9 cellular contexts compared by ENCODE assay signal in the genomic region with DNA sequence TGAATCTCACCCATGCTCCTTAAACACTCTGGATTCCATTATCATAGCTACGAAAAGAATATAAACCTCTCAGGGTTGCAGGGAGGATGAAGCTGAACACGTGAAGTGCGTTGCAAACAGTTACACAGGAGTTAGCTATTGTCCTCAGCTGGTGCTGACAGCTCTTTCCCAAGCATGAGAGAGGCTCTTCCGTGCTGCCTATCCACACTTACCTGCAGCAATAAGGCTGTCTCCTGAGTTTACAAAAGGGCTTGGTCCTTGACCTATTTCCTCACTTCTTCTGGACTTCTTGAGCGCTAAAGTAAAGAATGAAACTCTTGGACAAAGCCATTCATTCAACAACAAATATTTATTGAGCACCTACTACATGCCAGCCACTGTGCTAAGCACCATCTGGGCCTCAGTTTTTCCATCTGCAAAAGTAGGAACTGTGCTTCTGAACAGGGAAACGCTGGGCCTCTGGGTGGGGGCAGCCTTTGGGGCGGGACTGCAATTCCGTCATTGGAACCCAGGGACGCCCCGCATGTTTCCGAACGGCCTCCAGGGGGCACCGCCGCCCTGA. TPM values are rescaled to one million over a fixed set of nuclear protein-coding genes. Genes with fewer than 3 reads are reported as not detected.
A peak's percentile ranks its signal among the peaks of the same experiment; 100 is the strongest.
DNase-seq lines count a peak whose midpoint lies in the region; ATAC-seq and TF ChIP-seq lines count a peak whose summit lies in the region.
"Had no signal": no experiment of that assay in that cellular context is flagged by ENCODE, and none has a peak within 500 bp of the region (broad histone marks: within the 10 kb centered on the region; RNA-seq: fewer than 3 reads in every experiment).

No MANE protein-coding gene starts in this region.

- DNase-seq in BJ (ENCODE audit: low read depth) = no peak
- peak; percentile 31 for DNase-seq in NCI-H1436 treated with DMSO at 0.1 percent for 48 hours (lab: John Stamatoyannopoulos, UW)
- peak; percentile 97 for DNase-seq in activated CD8-positive, alpha-beta T cell treated with anti-CD3 and anti-CD28 coated beads for 36 hours
- DNase-seq in effector memory CD8-positive, alpha-beta T cell = peak; percentile 87 to 90 (median 88)
- DNase-seq in stimulated activated CD8-positive, alpha-beta memory T cell treated with anti-CD3 and anti-CD28 coated beads, Interleukin-2, amount 100 ng/mL, for 48 hours (ENCODE audit: low read depth in 2 of 2) = peak; percentile 85

- H3K4me3 Mint-ChIP-seq in activated CD8-positive, alpha-beta T cell treated with anti-CD3 and anti-CD28 coated beads for 36 hours = peak overlapping the region; percentile 79
- peak overlapping the region; percentile 87 to 89 for H3K4me3 Mint-ChIP-seq in effector memory CD8-positive, alpha-beta T cell

- CTCF ChIA-PET in BJ (lab: Yijun Ruan, JAX) = interaction anchor here (0.6 to 5.4 kb wide), 37 partner anchors 8 to 309 kb away, joined by 3 to 56 read pairs (median 5); a partner anchor contains a TSS
- CTCF ChIA-PET in activated CD8-positive, alpha-beta T cell treated with anti-CD3 and anti-CD28 coated beads for 36 hours (lab: Charles Lee) = interaction anchor here (0.7 to 6.7 kb wide), 30 partner anchors 8 to 235 kb away, joined by 3 to 45 read pairs (median 4); a partner anchor contains a TSS

- peaks cover 23% of the 10 kb centered on the region for H3K4me1 Mint-ChIP-seq in activated CD8-positive, alpha-beta T cell treated with anti-CD3 and anti-CD28 coated beads for 36 hours (ENCODE audit: low read depth)
- peaks cover 19 to 23% of the 10 kb centered on the region in 2 donors for H3K4me1 Mint-ChIP-seq in effector memory CD8-positive, alpha-beta T cell (ENCODE audit: low read depth in 2 of 2)

- H3K9me3 Mint-ChIP-seq in activated CD8-positive, alpha-beta T cell treated with anti-CD3 and anti-CD28 coated beads for 36 hours = no peaks in the 10 kb centered on the region
- H3K9me3 Mint-ChIP-seq in effector memory CD8-positive, alpha-beta T cell = no peaks in the 10 kb centered on the region

- H3K27ac ChIP-seq in mesodermal cell (ENCODE audit: low read depth, low read length, severe bottlenecking) = peak overlapping the region; percentile 98

- intact Hi-C loops in activated CD8-positive, alpha-beta T cell treated with anti-CD3 and anti-CD28 coated beads for 36 hours (cut with micrococcal nuclease) = loop anchor here (10.0 kb wide), 2 partner anchors 102 to 168 kb away; a partner anchor contains a TSS

- peak; percentile 88 for TF ChIP-seq CTCF in BJ (IDR thresholded peaks at IDR 0.05; ENCODE audit: insufficient read depth, low read depth, low read length)
- no peak for TF ChIP-seq CTCF in activated CD8-positive, alpha-beta T cell treated with anti-CD3 and anti-CD28 coated beads for 36 hours (IDR thresholded peaks at IDR 0.05)

- ATAC-seq in GM21423 (IDR thresholded peaks at IDR 0.05; ENCODE audit: unreplicated experiment) = peak; percentile 39
- ATAC-seq in activated CD8-positive, alpha-beta T cell treated with anti-CD3 and anti-CD28 coated beads for 36 hours = no peak
- no peak for ATAC-seq in effector memory CD8-positive, alpha-beta T cell (replicated peaks)
- no peak for ATAC-seq in HG03520 (IDR thresholded peaks at IDR 0.05; ENCODE audit: unreplicated experiment)

- H3K4me3 ChIP-seq in BJ (ENCODE audit: low read depth, low read length) = peak overlapping the region; percentile 93
- H3K4me3 ChIP-seq in mesodermal cell (ENCODE audit: extremely low read depth, insufficient read depth, low read length, poor library complexity, severe bottlenecking) = peak overlapping the region; percentile 71

- H3K4me1 ChIP-seq in mesodermal cell (ENCODE audit: control insufficient read depth, insufficient read depth, low read length, poor library complexity, severe bottlenecking) = no peaks in the 10 kb centered on the region

- WGBS in mesodermal cell (ENCODE audit: insufficient coverage in 2 of 2), 2 experiments = 30 to 31% methylated on average over 14 of the region's 14 CpGs

- no peaks in the 10 kb centered on the region for H3K9me3 ChIP-seq in mesodermal cell (ENCODE audit: control insufficient read depth, low read length)

- H3K27me3 ChIP-seq in BJ (ENCODE audit: control insufficient read depth, insufficient read depth, low read length) = no peaks in the 10 kb centered on the region

- H3K27me3 Mint-ChIP-seq in activated CD8-positive, alpha-beta T cell treated with anti-CD3 and anti-CD28 coated beads for 36 hours = no peaks in the 10 kb centered on the region
- H3K27me3 Mint-ChIP-seq in effector memory CD8-positive, alpha-beta T cell = no peaks in the 10 kb centered on the region

- peak overlapping the region; percentile 99 for H3K27ac Mint-ChIP-seq in activated CD8-positive, alpha-beta T cell treated with anti-CD3 and anti-CD28 coated beads for 36 hours
- peak overlapping the region; percentile 94 to 95 for H3K27ac Mint-ChIP-seq in effector memory CD8-positive, alpha-beta T cell

- peaks cover 19% of the 10 kb centered on the region for H3K36me3 Mint-ChIP-seq in activated CD8-positive, alpha-beta T cell treated with anti-CD3 and anti-CD28 coated beads for 36 hours (ENCODE audit: low read depth)
- peaks cover 13% of the 10 kb centered on the region for H3K36me3 Mint-ChIP-seq in effector memory CD8-positive, alpha-beta T cell (ENCODE audit: insufficient read depth)

- POLR2A ChIA-PET in BJ (lab: Charles Lee) = no interaction called here
- POLR2A ChIA-PET in activated CD8-positive, alpha-beta T cell treated with anti-CD3 and anti-CD28 coated beads for 36 hours (lab: Charles Lee) = interaction anchor here (0.6 to 4.5 kb wide), 9 partner anchors 13 to 104 kb away, joined by 3 to 38 read pairs (median 6); a partner anchor contains a TSS

- H3K36me3 ChIP-seq in BJ (ENCODE audit: control insufficient read depth, insufficient read depth, low read length) = no peaks in the 10 kb centered on the region; the same call in none of the 2 replicates
- peaks cover 16% of the 10 kb centered on the region for H3K36me3 ChIP-seq in mesodermal cell (ENCODE audit: control insufficient read depth, insufficient read depth, low read length)

RNA-seq across cellular contexts. Expression of a gene that starts 0.7 kb away (rescaled TPM):
- 117 and 141 TPM in 2 replicates for polyA plus RNA-seq in BJ (2011; rRNA removed)
- 24.8 and 36.6 TPM in 2 replicates for polyA minus RNA-seq in BJ (2011; rRNA and poly(A)+ RNA removed)
- total RNA-seq in activated CD8-positive, alpha-beta T cell treated with anti-CD3 and anti-CD28 coated beads for 36 hours = 100 to 1,000 TPM; 118 to 122 TPM
- polyA plus RNA-seq in mesodermal cell (2013, experiment 1 of 2) = 124 TPM
- polyA plus RNA-seq in mesodermal cell (2013, experiment 2 of 2) = 108 TPM

RNA-seq across cellular contexts. Expression of a gene that starts 14.0 kb away (rescaled TPM):
- 8.3 and 15.3 TPM in 2 replicates for polyA plus RNA-seq in BJ (2011; rRNA removed)
- 2.5 and 4.4 TPM in 2 replicates for polyA minus RNA-seq in BJ (2011; rRNA and poly(A)+ RNA removed)
- 1 to 10 TPM; 4.7 to 5.7 TPM for total RNA-seq in activated CD8-positive, alpha-beta T cell treated with anti-CD3 and anti-CD28 coated beads for 36 hours
- polyA plus RNA-seq in mesodermal cell (2013, experiment 1 of 2) = 20.2 TPM
- 19.7 TPM for polyA plus RNA-seq in mesodermal cell (2013, experiment 2 of 2)

RNA-seq across cellular contexts. Expression of a gene that starts 16.4 kb away (rescaled TPM):
- 1.1 and 1.5 TPM in 2 replicates for polyA plus RNA-seq in BJ (2011; rRNA removed)
- polyA minus RNA-seq in BJ (2011; rRNA and poly(A)+ RNA removed) = 0.85 and 1.1 TPM in 2 replicates
- total RNA-seq in activated CD8-positive, alpha-beta T cell treated with anti-CD3 and anti-CD28 coated beads for 36 hours = not detected
- polyA plus RNA-seq in mesodermal cell (2013, experiment 1 of 2) = 0.63 TPM
- 0.35 TPM for polyA plus RNA-seq in mesodermal cell (2013, experiment 2 of 2)

RNA-seq across cellular contexts. Expression of a gene that starts 27.8 kb away (rescaled TPM):
- 5.9 and 7.3 TPM in 2 replicates for polyA plus RNA-seq in BJ (2011; rRNA removed)
- 3.6 and 4.4 TPM in 2 replicates for polyA minus RNA-seq in BJ (2011; rRNA and poly(A)+ RNA removed)
- 10 to 100 TPM; 14.0 to 14.5 TPM for total RNA-seq in activated CD8-positive, alpha-beta T cell treated with anti-CD3 and anti-CD28 coated beads for 36 hours
- 14.5 TPM for polyA plus RNA-seq in mesodermal cell (2013, experiment 1 of 2)
- polyA plus RNA-seq in mesodermal cell (2013, experiment 2 of 2) = 13.4 TPM

RNA-seq across cellular contexts. Expression of a gene that starts 41.3 kb away (rescaled TPM):
- not detected in 2 replicates for polyA plus RNA-seq in BJ (2011; rRNA removed)
- polyA minus RNA-seq in BJ (2011; rRNA and poly(A)+ RNA removed) = not detected in 2 replicates
- total RNA-seq in activated CD8-positive, alpha-beta T cell treated with anti-CD3 and anti-CD28 coated beads for 36 hours = not detected
- polyA plus RNA-seq in mesodermal cell (2013, experiment 1 of 2) = not detected
- polyA plus RNA-seq in mesodermal cell (2013, experiment 2 of 2) = not detected
- total RNA-seq: LHCN-M2 had no signal
